ENCODE assay signal across 1 cellular context in genomic region chr10:99775850-99776249, GRCh38.
TF ChIP-seq lines count a peak whose summit lies in the region.

No MANE protein-coding gene starts in this region.

TF ChIP-seq in SK-N-SH, 30 proteins besides CTCF, POLR2A, EP300 and RAD21 (continued from another document):
- TF ChIP-seq ZBTB33 (IDR thresholded peaks at IDR 0.05; ENCODE audit: borderline replicate concordance, low read depth): 0 out of 2 replicates have a peak, but pooled peaks have one; percentile 58
- no peak for TF ChIP-seq MXI1 (IDR thresholded peaks at IDR 0.05; ENCODE audit: low read depth, low read length)
- no peak for TF ChIP-seq CHD2 (IDR thresholded peaks at IDR 0.05; ENCODE audit: low read length, partially characterized antibody)
- TF ChIP-seq, protein P1, sequence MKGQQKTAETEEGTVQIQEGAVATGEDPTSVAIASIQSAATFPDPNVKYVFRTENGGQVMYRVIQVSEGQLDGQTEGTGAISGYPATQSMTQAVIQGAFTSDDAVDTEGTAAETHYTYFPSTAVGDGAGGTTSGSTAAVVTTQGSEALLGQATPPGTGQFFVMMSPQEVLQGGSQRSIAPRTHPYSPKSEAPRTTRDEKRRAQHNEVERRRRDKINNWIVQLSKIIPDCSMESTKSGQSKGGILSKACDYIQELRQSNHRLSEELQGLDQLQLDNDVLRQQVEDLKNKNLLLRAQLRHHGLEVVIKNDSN (IDR thresholded peaks at IDR 0.05; ENCODE audit: borderline replicate concordance, low read depth): no peak
- no peak for TF ChIP-seq EZH2phosphoT487 (IDR thresholded peaks at IDR 0.05; ENCODE audit: borderline replicate concordance, low read depth)
- no peak for TF ChIP-seq NRF1 (IDR thresholded peaks at IDR 0.05; ENCODE audit: low read depth, low read length)
- TF ChIP-seq RCOR1 (IDR thresholded peaks at IDR 0.05; ENCODE audit: low read length): no peak
- TF ChIP-seq IRF3 (IDR thresholded peaks at IDR 0.05; ENCODE audit: low read depth, low read length): no peak
- TF ChIP-seq FOXJ3 (CRISPR knock-in tag; IDR thresholded peaks at IDR 0.05): no peak
- peak; percentile 81 for TF ChIP-seq TCF12 (IDR thresholded peaks at IDR 0.05)
- TF ChIP-seq, protein P2, sequence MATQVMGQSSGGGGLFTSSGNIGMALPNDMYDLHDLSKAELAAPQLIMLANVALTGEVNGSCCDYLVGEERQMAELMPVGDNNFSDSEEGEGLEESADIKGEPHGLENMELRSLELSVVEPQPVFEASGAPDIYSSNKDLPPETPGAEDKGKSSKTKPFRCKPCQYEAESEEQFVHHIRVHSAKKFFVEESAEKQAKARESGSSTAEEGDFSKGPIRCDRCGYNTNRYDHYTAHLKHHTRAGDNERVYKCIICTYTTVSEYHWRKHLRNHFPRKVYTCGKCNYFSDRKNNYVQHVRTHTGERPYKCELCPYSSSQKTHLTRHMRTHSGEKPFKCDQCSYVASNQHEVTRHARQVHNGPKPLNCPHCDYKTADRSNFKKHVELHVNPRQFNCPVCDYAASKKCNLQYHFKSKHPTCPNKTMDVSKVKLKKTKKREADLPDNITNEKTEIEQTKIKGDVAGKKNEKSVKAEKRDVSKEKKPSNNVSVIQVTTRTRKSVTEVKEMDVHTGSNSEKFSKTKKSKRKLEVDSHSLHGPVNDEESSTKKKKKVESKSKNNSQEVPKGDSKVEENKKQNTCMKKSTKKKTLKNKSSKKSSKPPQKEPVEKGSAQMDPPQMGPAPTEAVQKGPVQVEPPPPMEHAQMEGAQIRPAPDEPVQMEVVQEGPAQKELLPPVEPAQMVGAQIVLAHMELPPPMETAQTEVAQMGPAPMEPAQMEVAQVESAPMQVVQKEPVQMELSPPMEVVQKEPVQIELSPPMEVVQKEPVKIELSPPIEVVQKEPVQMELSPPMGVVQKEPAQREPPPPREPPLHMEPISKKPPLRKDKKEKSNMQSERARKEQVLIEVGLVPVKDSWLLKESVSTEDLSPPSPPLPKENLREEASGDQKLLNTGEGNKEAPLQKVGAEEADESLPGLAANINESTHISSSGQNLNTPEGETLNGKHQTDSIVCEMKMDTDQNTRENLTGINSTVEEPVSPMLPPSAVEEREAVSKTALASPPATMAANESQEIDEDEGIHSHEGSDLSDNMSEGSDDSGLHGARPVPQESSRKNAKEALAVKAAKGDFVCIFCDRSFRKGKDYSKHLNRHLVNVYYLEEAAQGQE (IDR thresholded peaks at IDR 0.05; ENCODE audit: low read depth, low read length): no peak
- TF ChIP-seq JUND (IDR thresholded peaks at IDR 0.05): peak; percentile 98
- TF ChIP-seq RFX5 (IDR thresholded peaks at IDR 0.05; ENCODE audit: low read length): no peak
- 0 out of 2 replicates have a peak, but pooled peaks have one; percentile 38 for TF ChIP-seq MAX (IDR thresholded peaks at IDR 0.05; ENCODE audit: low read depth)
- TF ChIP-seq GABPA (IDR thresholded peaks at IDR 0.05; ENCODE audit: low read depth): no peak
- TF ChIP-seq SIN3A (IDR thresholded peaks at IDR 0.05; ENCODE audit: borderline replicate concordance, low read depth, low read length): no peak
- TF ChIP-seq GATA2 (CRISPR knock-in tag; IDR thresholded peaks at IDR 0.05): no peak
- peak; percentile 61; the same call in 1 of the 2 replicates for TF ChIP-seq FOXM1 (IDR thresholded peaks at IDR 0.05; ENCODE audit: low read depth)
- peak; percentile 99 for TF ChIP-seq FOSL2 (IDR thresholded peaks at IDR 0.05; ENCODE audit: borderline replicate concordance, low read depth)
- TF ChIP-seq MEF2A (IDR thresholded peaks at IDR 0.05; ENCODE audit: borderline replicate concordance, low read depth): peak; percentile 54; the same call in 1 of the 2 replicates
- TF ChIP-seq TAF1 (IDR thresholded peaks at IDR 0.05; ENCODE audit: borderline replicate concordance, low read depth, low read length): no peak
- no peak for TF ChIP-seq ELF1 (IDR thresholded peaks at IDR 0.05)
- peak; percentile 42; the same call in 1 of the 2 replicates for TF ChIP-seq RXRA (IDR thresholded peaks at IDR 0.05; ENCODE audit: borderline replicate concordance, low read depth)
- TF ChIP-seq, protein P3, sequence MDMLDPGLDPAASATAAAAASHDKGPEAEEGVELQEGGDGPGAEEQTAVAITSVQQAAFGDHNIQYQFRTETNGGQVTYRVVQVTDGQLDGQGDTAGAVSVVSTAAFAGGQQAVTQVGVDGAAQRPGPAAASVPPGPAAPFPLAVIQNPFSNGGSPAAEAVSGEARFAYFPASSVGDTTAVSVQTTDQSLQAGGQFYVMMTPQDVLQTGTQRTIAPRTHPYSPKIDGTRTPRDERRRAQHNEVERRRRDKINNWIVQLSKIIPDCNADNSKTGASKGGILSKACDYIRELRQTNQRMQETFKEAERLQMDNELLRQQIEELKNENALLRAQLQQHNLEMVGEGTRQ (IDR thresholded peaks at IDR 0.05; ENCODE audit: borderline replicate concordance, low read depth, low read length): no peak
